10 cellular contexts compared by ENCODE assay signal in the genomic region with DNA sequence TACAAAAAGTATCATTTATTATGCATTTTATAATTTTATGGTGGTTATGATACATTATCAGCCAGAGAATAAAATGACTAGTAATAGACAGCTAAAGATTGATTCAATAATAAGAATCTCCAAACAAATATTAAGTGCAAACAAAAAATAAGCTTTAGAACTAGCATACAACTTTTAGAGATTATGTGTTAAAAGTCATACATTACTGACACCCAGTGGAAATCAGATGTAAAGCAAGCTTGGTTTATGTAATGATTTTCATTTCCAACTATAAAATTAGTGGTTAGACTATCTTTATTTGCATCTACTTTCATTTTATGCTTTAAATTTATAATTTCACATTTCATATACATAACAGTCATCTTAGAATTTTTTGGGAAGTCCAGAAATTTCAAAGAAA. TPM values are rescaled to one million over a fixed set of nuclear protein-coding genes. Genes with fewer than 3 reads are reported as not detected.
DNase-seq lines count a peak whose midpoint lies in the region; ATAC-seq and TF ChIP-seq lines count a peak whose summit lies in the region.
"Had no signal": no experiment of that assay in that cellular context is flagged by ENCODE, and none has a peak within 500 bp of the region (broad histone marks: within the 10 kb centered on the region; RNA-seq: fewer than 3 reads in every experiment).

No MANE protein-coding gene starts in this region.

- H3K4me1 Mint-ChIP-seq in natural killer cell, result no peaks in the 10 kb centered on the region

- H3K36me3 ChIP-seq in RWPE2 (ENCODE audit: low read depth), result no peaks in the 10 kb centered on the region
- H3K36me3 ChIP-seq: ovary had no signal

- TF ChIP-seq POLR2A in GM18505 (IDR thresholded peaks at IDR 0.05; ENCODE audit: borderline replicate concordance, extremely low read depth, insufficient read depth, insufficient read length), result no peak

- intact Hi-C loops in natural killer cell (cut with micrococcal nuclease), result no loop called here

- no peaks in the 10 kb centered on the region for H3K27me3 Mint-ChIP-seq in natural killer cell (ENCODE audit: low read depth in 2 of 2)

- TF ChIP-seq CTCF in 22Rv1 (IDR thresholded peaks at IDR 0.05) (peak; percentile 42), GM12873 (IDR thresholded peaks at IDR 0.05; ENCODE audit: insufficient read depth, low read depth, low read length, missing control alignments) (peak; percentile 28), RWPE2 (IDR thresholded peaks at IDR 0.05; ENCODE audit: poor library complexity, severe bottlenecking) (peak; percentile 53), natural killer cell (IDR thresholded peaks at IDR 0.05) (no peak)

- H3K4me3 Mint-ChIP-seq in natural killer cell, result no peak overlapping the region

- H3K4me3 ChIP-seq in RWPE2 (ENCODE audit: severe bottlenecking), result no peak overlapping the region
- H3K4me3 ChIP-seq: ovary had no signal

- no peaks in the 10 kb centered on the region for H3K36me3 Mint-ChIP-seq in natural killer cell

- no peaks in the 10 kb centered on the region for H3K9me3 ChIP-seq in RWPE2 (ENCODE audit: severe bottlenecking)
- H3K9me3 ChIP-seq: ovary had no signal

- H3K27ac Mint-ChIP-seq in natural killer cell, result no peak overlapping the region

- no peak for ATAC-seq in RWPE2 (ENCODE audit: low read depth)
- ATAC-seq in natural killer cell, result no peak
- ATAC-seq in GM18505 (IDR thresholded peaks at IDR 0.05; ENCODE audit: unreplicated experiment), result no peak

- H3K9me3 Mint-ChIP-seq in natural killer cell, result no peaks in the 10 kb centered on the region

- no peaks in the 10 kb centered on the region for H3K27me3 ChIP-seq in RWPE2 (ENCODE audit: insufficient read depth, poor library complexity, severe bottlenecking)
- H3K27me3 ChIP-seq: ovary had no signal

- H3K27ac ChIP-seq in 22Rv1, result no peak overlapping the region
- H3K27ac ChIP-seq in RWPE2 (ENCODE audit: poor library complexity, severe bottlenecking), result no peak overlapping the region
- H3K27ac ChIP-seq: ovary had no signal

- DNase-seq in RWPE2 (ENCODE audit: low spot score) (no peak), fibroblast of the conjunctiva (ENCODE audit: low read depth) (peak; percentile 8), natural killer cell (no peak), NCI-H1930 (lab: John Stamatoyannopoulos, UW) (no peak), NCI-H510A treated with DMSO at 0.1 percent for 48 hours (lab: John Stamatoyannopoulos, UW) (no peak)
- DNase-seq: MV-4-11, ovary had no signal

- no peaks in the 10 kb centered on the region for H3K4me1 ChIP-seq in RWPE2 (ENCODE audit: insufficient read depth, poor library complexity, severe bottlenecking)

RNA-seq across cellular contexts. Expression of a gene that starts 57.7 kb away (rescaled TPM):
- total RNA-seq in natural killer cell, result not detected
- total RNA-seq: ovary had no signal
